Comparison of ENCODE assay signal across 8 cellular contexts in the genomic region with DNA sequence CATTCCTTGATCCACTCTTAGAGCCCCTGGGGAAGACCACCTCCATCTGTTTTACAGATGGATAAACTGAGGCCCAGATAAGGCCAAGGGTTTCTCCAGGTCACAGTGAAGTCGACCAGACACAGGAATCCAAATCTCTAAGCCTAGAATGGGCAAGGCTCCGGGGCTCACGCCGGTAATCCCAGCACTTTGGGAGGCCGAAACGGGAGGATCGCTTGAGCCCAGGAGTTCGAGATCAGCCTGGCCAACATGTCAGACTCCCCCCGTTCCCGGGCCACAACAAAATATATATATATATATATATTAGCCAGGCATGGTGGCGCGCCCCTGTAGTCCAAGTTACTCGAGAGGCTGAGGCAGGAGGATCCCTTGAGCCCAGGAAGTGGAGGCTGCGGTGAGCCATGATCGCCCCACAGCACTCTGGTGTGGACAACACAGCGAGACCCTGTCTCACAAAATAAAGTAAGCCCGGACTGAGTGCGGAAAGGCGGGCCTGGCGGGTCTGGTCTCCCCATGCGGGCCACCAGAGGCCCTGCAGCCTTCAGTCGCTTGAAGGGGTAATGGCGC. TPM values are rescaled to one million over a fixed set of nuclear protein-coding genes. Genes with fewer than 3 reads are reported as not detected.
DNase-seq lines count a peak whose midpoint lies in the region; ATAC-seq and TF ChIP-seq lines count a peak whose summit lies in the region.

No MANE protein-coding gene starts in this region.

- H3K27me3 Mint-ChIP-seq in HFFc6 (ENCODE audit: insufficient read depth) (peaks cover 22% of the 10 kb centered on the region), activated B cell treated with CpG ODN at 0.5 μM for 24 hours (peaks cover 2% of the 10 kb centered on the region), glutamatergic neuron (ENCODE audit: unreplicated experiment) (peaks cover 13% of the 10 kb centered on the region)

- POLR2A ChIA-PET in activated B cell treated with CpG ODN at 0.5 μM for 24 hours (lab: Charles Lee), result interaction anchor here (0.7 to 2.9 kb wide), 10 partner anchors 8 to 443 kb away, joined by 3 to 28 read pairs (median 6); a partner anchor contains a TSS

- intact Hi-C loops in activated B cell treated with CpG ODN at 0.5 μM for 24 hours (cut with micrococcal nuclease), result loop anchor here (1.0 to 2.0 kb wide), 5 partner anchors 10 to 191 kb away; a partner anchor contains a TSS

- H3K27ac Mint-ChIP-seq in HFFc6 (peak overlapping the region; percentile 40; the same call in 1 of the 2 replicates), activated B cell treated with CpG ODN at 0.5 μM for 24 hours (peak overlapping the region; percentile 91), glutamatergic neuron (ENCODE audit: unreplicated experiment) (no peak overlapping the region)
- H3K27ac Mint-ChIP-seq in stimulated activated effector memory CD8-positive, alpha-beta T cell treated with anti-CD3 and anti-CD28 coated beads, Interleukin-12 subunit alpha, Interleukin-12 subunit beta, amount 100 ng/mL, for 72 hours, result peak overlapping the region; percentile 100

- CTCF ChIA-PET in activated B cell treated with CpG ODN at 0.5 μM for 24 hours (lab: Charles Lee), result no interaction called here

- DNase-seq in HFFc6, result no peak
- no peak for DNase-seq in activated B cell treated with CpG ODN at 0.5 μM for 24 hours
- no peak for DNase-seq in glutamatergic neuron
- DNase-seq in stimulated activated effector memory CD8-positive, alpha-beta T cell treated with anti-CD3 and anti-CD28 coated beads, Interleukin-12 subunit alpha, Interleukin-12 subunit beta, amount 100 ng/mL, for 72 hours (ENCODE audit: low spot score in 2 of 2), result no peak
- no peak for DNase-seq in AG20443 (ENCODE audit: low spot score)
- no peak for DNase-seq in germinal center (ENCODE audit: low spot score)

- peaks cover 33% of the 10 kb centered on the region for H3K36me3 Mint-ChIP-seq in HFFc6 (ENCODE audit: low read depth)
- peaks cover 57% of the 10 kb centered on the region for H3K36me3 Mint-ChIP-seq in activated B cell treated with CpG ODN at 0.5 μM for 24 hours (ENCODE audit: low read depth)
- no peaks in the 10 kb centered on the region for H3K36me3 Mint-ChIP-seq in glutamatergic neuron (ENCODE audit: unreplicated experiment)
- peaks cover 99% of the 10 kb centered on the region for H3K36me3 Mint-ChIP-seq in stimulated activated effector memory CD8-positive, alpha-beta T cell treated with anti-CD3 and anti-CD28 coated beads, Interleukin-12 subunit alpha, Interleukin-12 subunit beta, amount 100 ng/mL, for 72 hours

- ATAC-seq in activated B cell treated with CpG ODN at 0.5 μM for 24 hours (ENCODE audit: low read depth) (no peak), HG02623 (IDR thresholded peaks at IDR 0.05; ENCODE audit: unreplicated experiment) (no peak), GM18519 (IDR thresholded peaks at IDR 0.05; ENCODE audit: low FRiP score, unreplicated experiment) (no peak)
- ATAC-seq in stimulated activated effector memory CD8-positive, alpha-beta T cell treated with anti-CD3 and anti-CD28 coated beads, Interleukin-12 subunit alpha, Interleukin-12 subunit beta, amount 100 ng/mL, for 72 hours, result no peak

- TF ChIP-seq CTCF in HFFc6 (IDR thresholded peaks at IDR 0.05) (no peak; the same call in 1 of the 2 replicates), activated B cell treated with CpG ODN at 0.5 μM for 24 hours (IDR thresholded peaks at IDR 0.05) (no peak), glutamatergic neuron (IDR thresholded peaks at IDR 0.05; ENCODE audit: partially characterized antibody, unreplicated experiment) (no peak)

- H3K4me1 Mint-ChIP-seq in HFFc6 (ENCODE audit: low read depth) (peaks cover 10% of the 10 kb centered on the region; the same call in 1 of the 2 replicates), activated B cell treated with CpG ODN at 0.5 μM for 24 hours (peaks cover 34% of the 10 kb centered on the region), glutamatergic neuron (ENCODE audit: low read depth, unreplicated experiment) (peaks cover 4% of the 10 kb centered on the region)
- peaks cover 53% of the 10 kb centered on the region for H3K4me1 Mint-ChIP-seq in stimulated activated effector memory CD8-positive, alpha-beta T cell treated with anti-CD3 and anti-CD28 coated beads, Interleukin-12 subunit alpha, Interleukin-12 subunit beta, amount 100 ng/mL, for 72 hours

- H3K4me3 Mint-ChIP-seq in HFFc6 (no peak overlapping the region), activated B cell treated with CpG ODN at 0.5 μM for 24 hours (peak overlapping the region; percentile 93), glutamatergic neuron (ENCODE audit: unreplicated experiment) (peak overlapping the region; percentile 25)
- H3K4me3 Mint-ChIP-seq in stimulated activated effector memory CD8-positive, alpha-beta T cell treated with anti-CD3 and anti-CD28 coated beads, Interleukin-12 subunit alpha, Interleukin-12 subunit beta, amount 100 ng/mL, for 72 hours, result peak overlapping the region; percentile 93

- H3K9me3 Mint-ChIP-seq in HFFc6, result peaks cover 18% of the 10 kb centered on the region
- H3K9me3 Mint-ChIP-seq in activated B cell treated with CpG ODN at 0.5 μM for 24 hours, result no peaks in the 10 kb centered on the region
- H3K9me3 Mint-ChIP-seq in glutamatergic neuron (ENCODE audit: unreplicated experiment), result peaks cover 21% of the 10 kb centered on the region
- no peaks in the 10 kb centered on the region for H3K9me3 Mint-ChIP-seq in stimulated activated effector memory CD8-positive, alpha-beta T cell treated with anti-CD3 and anti-CD28 coated beads, Interleukin-12 subunit alpha, Interleukin-12 subunit beta, amount 100 ng/mL, for 72 hours

RNA-seq across cellular contexts. Expression of a gene that starts 0.6 kb away (rescaled TPM):
- 1,000 to 10,000 TPM; 2,015 to 2,373 (median 2,179) TPM for total RNA-seq in HFFc6 (2021; fragmentation: NEBNext Ultra II Directional; extraction: Animal tissue kit (Norgen Biotek cat#: 25700))
- total RNA-seq in activated B cell treated with CpG ODN at 0.5 μM for 24 hours (6,642 and 7,342 TPM in 2 replicates), glutamatergic neuron (ENCODE audit: unreplicated experiment) (1,648 TPM)

RNA-seq across cellular contexts. Expression of a gene that starts 9.4 kb away (rescaled TPM):
- 1,000 to 10,000 TPM; 1,343 to 1,545 (median 1,429) TPM for total RNA-seq in HFFc6 (2021; fragmentation: NEBNext Ultra II Directional; extraction: Animal tissue kit (Norgen Biotek cat#: 25700))
- total RNA-seq in activated B cell treated with CpG ODN at 0.5 μM for 24 hours (3,758 and 4,733 TPM in 2 replicates), glutamatergic neuron (ENCODE audit: unreplicated experiment) (1,862 TPM)

RNA-seq across cellular contexts. Expression of a gene that starts 12.8 kb away (rescaled TPM):
- total RNA-seq in HFFc6 (2021; fragmentation: NEBNext Ultra II Directional; extraction: Animal tissue kit (Norgen Biotek cat#: 25700)), result 10 to 100 TPM in 2 of 6 experiments, 1 to 10 TPM in 4; 4.9 to 12.5 (median 9.4) TPM
- 15.4 and 17.7 TPM in 2 replicates for total RNA-seq in activated B cell treated with CpG ODN at 0.5 μM for 24 hours
- total RNA-seq in glutamatergic neuron (ENCODE audit: unreplicated experiment), result 13.1 TPM

RNA-seq across cellular contexts. Expression of a gene that starts 25.7 kb away (rescaled TPM):
- 10 to 100 TPM; 33.2 to 39.3 (median 37.4) TPM for total RNA-seq in HFFc6 (2021; fragmentation: NEBNext Ultra II Directional; extraction: Animal tissue kit (Norgen Biotek cat#: 25700))
- total RNA-seq in activated B cell treated with CpG ODN at 0.5 μM for 24 hours, result 17.4 and 18.8 TPM in 2 replicates
- total RNA-seq in glutamatergic neuron (ENCODE audit: unreplicated experiment), result 8.9 TPM

RNA-seq across cellular contexts. Expression of a gene that starts 33.8 kb away (rescaled TPM):
- total RNA-seq in HFFc6 (2021; fragmentation: NEBNext Ultra II Directional; extraction: Animal tissue kit (Norgen Biotek cat#: 25700)), result 10 to 100 TPM; 13.9 to 23.0 (median 19.8) TPM
- total RNA-seq in activated B cell treated with CpG ODN at 0.5 μM for 24 hours (61.4 and 61.6 TPM in 2 replicates), glutamatergic neuron (ENCODE audit: unreplicated experiment) (28.6 TPM)
